Comparison of ENCODE assay signal across 16 cellular contexts in the genomic region with DNA sequence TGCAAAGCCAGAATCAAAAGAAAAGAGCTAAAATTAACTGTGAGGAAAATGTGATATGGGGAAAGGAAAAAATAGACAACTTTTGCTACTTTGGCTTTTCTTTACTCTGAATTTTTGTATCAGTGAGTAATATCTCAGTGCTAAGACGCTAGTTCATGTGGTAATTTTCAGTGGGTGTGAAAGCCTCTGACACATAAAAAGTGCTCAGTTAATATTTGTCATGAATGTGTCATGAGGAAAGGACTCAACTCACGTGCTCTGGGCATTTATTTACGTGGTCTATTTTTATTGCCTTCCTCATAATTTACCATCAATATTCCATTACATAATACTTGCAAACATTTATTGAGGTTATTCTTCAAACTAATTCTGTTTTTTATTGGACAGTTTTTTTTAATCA.
DNase-seq lines count a peak whose midpoint lies in the region; ATAC-seq, FAIRE-seq and TF ChIP-seq lines count a peak whose summit lies in the region.
"Had no signal": no experiment of that assay in that cellular context is flagged by ENCODE, and none has a peak within 500 bp of the region (broad histone marks: within the 10 kb centered on the region; RNA-seq: fewer than 3 reads in every experiment).

No MANE protein-coding gene starts in this region.

- no peaks in the 10 kb centered on the region for H3K36me3 ChIP-seq in small intestine (ENCODE audit: control insufficient read depth in 2 of 2, insufficient read depth in 2 of 2, low read length in 2 of 2)

- H3K27ac Mint-ChIP-seq in mesothelial cell of epicardium, result no peak overlapping the region
- H3K27ac Mint-ChIP-seq: CD14-positive monocyte; CD8-positive, alpha-beta T cell; H9 had no signal

- H3K9me3 ChIP-seq in small intestine (ENCODE audit: control insufficient read depth, low read depth), result no peaks in the 10 kb centered on the region
- H3K9me3 ChIP-seq: Caco-2 had no signal

- H3K4me1 ChIP-seq in small intestine (ENCODE audit: control insufficient read depth in 2 of 2, insufficient read depth in 1 of 2, low read depth in 1 of 2, low read length in 1 of 2), result no peaks in the 10 kb centered on the region
- H3K4me1 ChIP-seq: Caco-2 had no signal

- no peaks in the 10 kb centered on the region for H3K27me3 ChIP-seq in small intestine (ENCODE audit: control insufficient read depth in 2 of 2, insufficient read depth in 2 of 2, low read length in 2 of 2)

- H3K27ac ChIP-seq in epithelial cell of prostate (no peak overlapping the region), small intestine (ENCODE audit: low read depth in 1 of 2, low read length in 1 of 2) (no peak overlapping the region)

- H3K4me3 Mint-ChIP-seq in mesothelial cell of epicardium, result no peak overlapping the region
- H3K4me3 Mint-ChIP-seq: CD14-positive monocyte; CD8-positive, alpha-beta T cell; H9 had no signal

- no peak for ATAC-seq in GM18907 (IDR thresholded peaks at IDR 0.05; ENCODE audit: unreplicated experiment)
- ATAC-seq: CD8-positive, alpha-beta T cell had no signal

- WGBS in small intestine, 3 donors, result 6 to 33% (median 25%) methylated on average over 1 to 3 of the region's 3 CpGs

- peak; percentile 19 for DNase-seq in EH (ENCODE audit: low read depth)
- DNase-seq in HT1080 (ENCODE audit: low read depth), result peak; percentile 1
- peak; percentile 0 for DNase-seq in epithelial cell of prostate (ENCODE audit: low read depth, low spot score)
- DNase-seq in small intestine, result peak; percentile 47
- no peak for DNase-seq in ureter (ENCODE audit: low spot score)
- DNase-seq in mesothelial cell of epicardium (ENCODE audit: low spot score in 2 of 2, unreplicated experiment in 2 of 2), result no peak
- DNase-seq: Caco-2; CD8-positive, alpha-beta T cell; DND-41; GF-D8; GOT3; H9; IMR-90; KBM-7 had no signal

- H3K36me3 Mint-ChIP-seq in mesothelial cell of epicardium, result no peaks in the 10 kb centered on the region
- H3K36me3 Mint-ChIP-seq: CD14-positive monocyte; CD8-positive, alpha-beta T cell had no signal

- H3K4me1 Mint-ChIP-seq in mesothelial cell of epicardium, result no peaks in the 10 kb centered on the region
- H3K4me1 Mint-ChIP-seq: CD14-positive monocyte, H9 had no signal

- no peak overlapping the region for H3K4me3 ChIP-seq in small intestine (ENCODE audit: low read depth in 1 of 2, low read length in 2 of 2)

- FAIRE-seq in small intestine (lab: Jason Lieb, UNC), result no peak

- TF ChIP-seq CTCF in mesothelial cell of epicardium (IDR thresholded peaks at IDR 0.05; ENCODE audit: unreplicated experiment), result no peak

- H3K9me3 Mint-ChIP-seq in mesothelial cell of epicardium, result no peaks in the 10 kb centered on the region
- H3K9me3 Mint-ChIP-seq: CD8-positive, alpha-beta T cell; H9 had no signal

- H3K27me3 Mint-ChIP-seq in mesothelial cell of epicardium (ENCODE audit: low read depth), result no peaks in the 10 kb centered on the region

Comparison
In these comparisons a context has a peak if more than half of its experiments do, and no peak if none do; other contexts are left out.
1. DNase-seq: peak in EH (single experiment), HT1080 (single experiment), epithelial cell of prostate (single experiment) and small intestine (single experiment); none in ureter (single experiment) and mesothelial cell of epicardium (0 of 2).